10 cellular contexts compared by ENCODE assay signal in the genomic region with DNA sequence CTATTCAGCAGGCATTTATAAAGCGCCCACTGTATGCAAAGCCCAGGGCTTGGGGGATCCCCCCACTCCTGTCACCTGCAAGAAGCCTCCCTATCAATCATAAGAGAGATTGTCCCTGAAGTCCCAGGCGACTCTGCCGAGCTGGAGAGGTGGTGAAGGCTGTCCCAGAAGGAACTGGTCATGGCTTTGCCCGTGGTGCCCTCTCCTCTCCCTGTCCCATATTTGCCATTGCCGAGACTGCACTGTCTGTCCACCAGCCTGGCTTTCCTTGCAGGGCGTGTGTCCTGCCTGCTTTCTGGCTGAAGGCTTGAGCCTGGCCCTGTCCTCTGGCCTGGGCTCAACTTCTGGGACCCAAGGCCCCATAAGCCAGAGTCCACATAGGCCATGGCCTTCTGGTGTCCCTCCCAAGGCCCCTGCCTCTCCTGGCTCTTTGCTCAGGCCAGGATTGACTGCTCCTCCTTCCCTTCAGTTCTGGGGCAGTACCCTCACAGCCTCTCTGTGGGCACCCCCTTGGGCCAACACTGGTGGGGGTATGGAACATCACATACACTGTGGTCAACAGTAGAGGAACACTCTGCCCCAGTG. TPM values are rescaled to one million over a fixed set of nuclear protein-coding genes. Genes with fewer than 3 reads are reported as not detected.
DNase-seq lines count a peak whose midpoint lies in the region; ATAC-seq and TF ChIP-seq lines count a peak whose summit lies in the region.
"Had no signal": no experiment of that assay in that cellular context is flagged by ENCODE, and none has a peak within 500 bp of the region (broad histone marks: within the 10 kb centered on the region; RNA-seq: fewer than 3 reads in every experiment).

No MANE protein-coding gene starts in this region.

- CTCF ChIA-PET in activated CD4-positive, alpha-beta memory T cell treated with anti-CD3 and anti-CD28 coated beads for 36 hours (lab: Charles Lee): interaction anchor here (0.7 to 5.2 kb wide), 30 partner anchors 9 to 247 kb away, joined by 3 to 43 read pairs (median 5); partner anchors contain the start of genes EBF4, PCED1A and VPS16
- CTCF ChIA-PET in naive thymus-derived CD4-positive, alpha-beta T cell (lab: Charles Lee): interaction anchor here (0.9 to 3.5 kb wide), 12 partner anchors 9 to 89 kb away, joined by 3 to 29 read pairs (median 4); partner anchors contain the start of gene IDH3B

- no peak for ATAC-seq in naive thymus-derived CD4-positive, alpha-beta T cell
- ATAC-seq in HG02678 (IDR thresholded peaks at IDR 0.05; ENCODE audit: unreplicated experiment) (no peak), upper lobe of left lung (ENCODE audit: low FRiP score in 2 of 2) (no peak)

- POLR2A ChIA-PET in activated CD4-positive, alpha-beta memory T cell treated with anti-CD3 and anti-CD28 coated beads for 36 hours (lab: Charles Lee): interaction anchor here (1.2 kb wide), 1 partner anchor 101 kb away, joined by 4 read pairs; the partner anchor contains the start of gene NOP56
- POLR2A ChIA-PET in naive thymus-derived CD4-positive, alpha-beta T cell (lab: Charles Lee): interaction anchor here (1.3 to 2.2 kb wide), 5 partner anchors 10 to 102 kb away, joined by 3 to 12 read pairs (median 6); partner anchors contain the start of genes EBF4 and NOP56

- H3K4me3 Mint-ChIP-seq in activated naive CD4-positive, alpha-beta T cell treated with anti-CD3 and anti-CD28 coated beads, Interleukin-2, amount 50 U/mL, for 24 hours: peak overlapping the region; percentile 82
- H3K4me3 Mint-ChIP-seq in activated CD4-positive, alpha-beta memory T cell treated with anti-CD3 and anti-CD28 coated beads for 36 hours: peak overlapping the region; percentile 78
- peak overlapping the region; percentile 72 to 90 (median 86) for H3K4me3 Mint-ChIP-seq in naive thymus-derived CD4-positive, alpha-beta T cell
- H3K4me3 Mint-ChIP-seq in type B pancreatic cell: peak overlapping the region; percentile 73

- TF ChIP-seq CTCF in type B pancreatic cell (conservative IDR thresholded peaks at IDR 0.05) (no peak), upper lobe of left lung (IDR thresholded peaks at IDR 0.05) (no peak)

- no peaks in the 10 kb centered on the region for H3K27me3 Mint-ChIP-seq in activated naive CD4-positive, alpha-beta T cell treated with anti-CD3 and anti-CD28 coated beads, Interleukin-2, amount 50 U/mL, for 24 hours
- peaks cover 23% of the 10 kb centered on the region for H3K27me3 Mint-ChIP-seq in activated CD4-positive, alpha-beta memory T cell treated with anti-CD3 and anti-CD28 coated beads for 36 hours
- peaks cover 6 to 48% (median 9%) of the 10 kb centered on the region in 5 donors for H3K27me3 Mint-ChIP-seq in naive thymus-derived CD4-positive, alpha-beta T cell
- H3K27me3 Mint-ChIP-seq in type B pancreatic cell: peaks cover 77% of the 10 kb centered on the region

- no peak overlapping the region for H3K4me3 ChIP-seq in naive thymus-derived CD4-positive, alpha-beta T cell (ENCODE audit: low read length)
- no peak overlapping the region for H3K4me3 ChIP-seq in upper lobe of left lung
- H3K4me3 ChIP-seq: hepatocyte had no signal

- no peak for TF ChIP-seq EP300 in upper lobe of left lung (IDR thresholded peaks at IDR 0.05)

- peaks cover 29% of the 10 kb centered on the region for H3K4me1 Mint-ChIP-seq in activated naive CD4-positive, alpha-beta T cell treated with anti-CD3 and anti-CD28 coated beads, Interleukin-2, amount 50 U/mL, for 24 hours
- peaks cover 33% of the 10 kb centered on the region for H3K4me1 Mint-ChIP-seq in activated CD4-positive, alpha-beta memory T cell treated with anti-CD3 and anti-CD28 coated beads for 36 hours (ENCODE audit: low read depth)
- peaks cover 20 to 35% (median 27%) of the 10 kb centered on the region in 7 donors for H3K4me1 Mint-ChIP-seq in naive thymus-derived CD4-positive, alpha-beta T cell
- H3K4me1 Mint-ChIP-seq in type B pancreatic cell (ENCODE audit: unreplicated experiment): peaks cover 16% of the 10 kb centered on the region

- no peaks in the 10 kb centered on the region for H3K27me3 ChIP-seq in naive thymus-derived CD4-positive, alpha-beta T cell (ENCODE audit: control insufficient read depth in 2 of 2, insufficient read depth in 2 of 2, low read length in 2 of 2)
- H3K27me3 ChIP-seq in upper lobe of left lung: peaks cover 0 to 14% (median 1%) of the 10 kb centered on the region in 4 donors

- no peaks in the 10 kb centered on the region for H3K9me3 ChIP-seq in naive thymus-derived CD4-positive, alpha-beta T cell (ENCODE audit: control insufficient read depth in 2 of 3, low read length in 3 of 3)
- no peaks in the 10 kb centered on the region for H3K9me3 ChIP-seq in upper lobe of left lung
- H3K9me3 ChIP-seq: prostate gland had no signal

- 84 to 87% methylated on average over 4 to 6 of the region's 6 CpGs for WGBS in upper lobe of left lung, 2 donors

- peaks cover 12 to 18% of the 10 kb centered on the region in 2 donors for H3K4me1 ChIP-seq in naive thymus-derived CD4-positive, alpha-beta T cell (ENCODE audit: control insufficient read depth in 2 of 2, insufficient read depth in 2 of 2, low read length in 2 of 2)
- H3K4me1 ChIP-seq in upper lobe of left lung: peaks cover 23 to 36% (median 31%) of the 10 kb centered on the region in 4 donors

- intact Hi-C loops in activated CD4-positive, alpha-beta memory T cell treated with anti-CD3 and anti-CD28 coated beads for 36 hours (cut with micrococcal nuclease): loop anchor here (2.0 to 10.0 kb wide), 3 partner anchors 41 to 231 kb away; no protein-coding TSS in a partner anchor
- intact Hi-C loops in naive thymus-derived CD4-positive, alpha-beta T cell (cut with micrococcal nuclease): loop anchor here (2.0 to 5.0 kb wide), 2 partner anchors 84 to 87 kb away; partner anchors contain the start of genes PCED1A (in 1 of the 2) and VPS16 (in 1 of the 2)

- no peak for DNase-seq in activated naive CD4-positive, alpha-beta T cell treated with Interleukin-2 at 50 U/mL for 16 hours
- no peak for DNase-seq in activated CD4-positive, alpha-beta memory T cell treated with anti-CD3 and anti-CD28 coated beads for 36 hours
- peak in 1 of 9 donors; percentile 19 for DNase-seq in naive thymus-derived CD4-positive, alpha-beta T cell
- DNase-seq in type B pancreatic cell (ENCODE audit: extremely low spot score, unreplicated experiment) (no peak), NCI-H2171 treated with DMSO at 0.1 percent for 48 hours (lab: John Stamatoyannopoulos, UW) (no peak), upper lobe of left lung (no peak)

- H3K36me3 Mint-ChIP-seq in activated naive CD4-positive, alpha-beta T cell treated with anti-CD3 and anti-CD28 coated beads, Interleukin-2, amount 50 U/mL, for 24 hours: no peaks in the 10 kb centered on the region
- no peaks in the 10 kb centered on the region for H3K36me3 Mint-ChIP-seq in activated CD4-positive, alpha-beta memory T cell treated with anti-CD3 and anti-CD28 coated beads for 36 hours
- H3K36me3 Mint-ChIP-seq in naive thymus-derived CD4-positive, alpha-beta T cell: no peaks in the 10 kb centered on the region
- H3K36me3 Mint-ChIP-seq in type B pancreatic cell: no peaks in the 10 kb centered on the region

- no peaks in the 10 kb centered on the region for H3K36me3 ChIP-seq in naive thymus-derived CD4-positive, alpha-beta T cell (ENCODE audit: control insufficient read depth in 2 of 3, insufficient read depth in 3 of 3, low read length in 3 of 3)
- H3K36me3 ChIP-seq in upper lobe of left lung: no peaks in the 10 kb centered on the region
- H3K36me3 ChIP-seq: prostate gland had no signal

- no peak overlapping the region for H3K27ac Mint-ChIP-seq in activated naive CD4-positive, alpha-beta T cell treated with anti-CD3 and anti-CD28 coated beads, Interleukin-2, amount 50 U/mL, for 24 hours
- no peak overlapping the region for H3K27ac Mint-ChIP-seq in activated CD4-positive, alpha-beta memory T cell treated with anti-CD3 and anti-CD28 coated beads for 36 hours
- H3K27ac Mint-ChIP-seq in naive thymus-derived CD4-positive, alpha-beta T cell: peak overlapping the region in 6 of 9 donors; percentile 21 to 85 (median 50)
- peak overlapping the region; percentile 45 for H3K27ac Mint-ChIP-seq in type B pancreatic cell

- no peaks in the 10 kb centered on the region for H3K9me3 Mint-ChIP-seq in activated naive CD4-positive, alpha-beta T cell treated with anti-CD3 and anti-CD28 coated beads, Interleukin-2, amount 50 U/mL, for 24 hours
- no peaks in the 10 kb centered on the region for H3K9me3 Mint-ChIP-seq in activated CD4-positive, alpha-beta memory T cell treated with anti-CD3 and anti-CD28 coated beads for 36 hours
- H3K9me3 Mint-ChIP-seq in naive thymus-derived CD4-positive, alpha-beta T cell: no peaks in the 10 kb centered on the region
- H3K9me3 Mint-ChIP-seq in type B pancreatic cell: no peaks in the 10 kb centered on the region

- no peak for TF ChIP-seq POLR2A in upper lobe of left lung (IDR thresholded peaks at IDR 0.05)

- H3K27ac ChIP-seq in naive thymus-derived CD4-positive, alpha-beta T cell (ENCODE audit: low read depth, low read length): no peak overlapping the region
- H3K27ac ChIP-seq in upper lobe of left lung: no peak overlapping the region
- H3K27ac ChIP-seq: hepatocyte had no signal

RNA-seq across cellular contexts. Expression of gene CPXM1, which starts 46.9 kb away (rescaled TPM):
- 1 to 10 TPM; 2.3 to 2.9 TPM for total RNA-seq in activated CD4-positive, alpha-beta memory T cell treated with anti-CD3 and anti-CD28 coated beads for 36 hours
- 1 to 10 TPM in 2 of 5 experiments, under 1 TPM in 3; 0.19 to 1.8 (median 0.32) TPM for total RNA-seq in naive thymus-derived CD4-positive, alpha-beta T cell
- under 1 TPM in 1 of 2 donors, not detected in 1; 0.12 TPM for polyA plus RNA-seq in naive thymus-derived CD4-positive, alpha-beta T cell
- total RNA-seq in type B pancreatic cell (ENCODE audit: low replicate concordance) (6.6 and 106 TPM in 2 replicates), upper lobe of left lung (10 to 100 TPM in 1 of 6 donors, 1 to 10 TPM in 1, under 1 TPM in 3, not detected in 1; 0.15 to 13.0 (median 0.55) TPM)

Comparison
In these comparisons a context has a peak if more than half of its experiments do, and no peak if none do; other contexts are left out.
1. H3K27ac Mint-ChIP-seq: peak in naive thymus-derived CD4-positive, alpha-beta T cell (6 of 9) and type B pancreatic cell (single experiment); none in activated naive CD4-positive, alpha-beta T cell treated with anti-CD3 and anti-CD28 coated beads, Interleukin-2, amount 50 U/mL, for 24 hours (single experiment) and activated CD4-positive, alpha-beta memory T cell treated with anti-CD3 and anti-CD28 coated beads for 36 hours (single experiment).
2. Peak in every context shown above with its lines, with median percentiles within 50 percentile points of each other: H3K4me3 Mint-ChIP-seq.